Comparison of ENCODE assay signal across 8 cellular contexts in the genomic region with DNA sequence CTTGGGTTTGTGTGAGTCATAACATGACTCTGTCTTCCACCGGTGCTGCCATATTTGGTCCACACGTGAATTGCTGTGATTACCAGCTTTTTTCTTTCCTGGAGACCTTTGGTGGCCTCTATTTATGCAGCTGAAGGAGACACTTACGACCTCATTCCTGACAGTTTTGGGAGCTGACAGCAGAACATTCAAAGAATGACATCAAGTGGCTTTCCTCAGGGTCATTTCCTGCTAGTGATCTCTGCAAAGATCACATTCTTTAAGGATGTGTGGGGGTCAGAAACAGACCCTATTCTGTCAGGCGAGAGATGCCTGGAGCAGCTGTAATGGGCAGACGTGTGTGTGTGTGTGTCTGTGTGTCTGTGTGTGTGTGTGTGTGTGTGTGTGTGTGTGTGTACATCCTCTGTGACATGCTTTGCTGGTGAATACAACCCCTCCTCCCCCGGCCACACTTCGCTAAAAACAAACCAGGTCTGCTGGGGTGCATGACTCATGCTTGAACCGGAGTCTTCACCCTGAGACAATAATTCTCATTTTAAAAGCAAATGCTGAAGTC.
A peak's percentile ranks its signal among the peaks of the same experiment; 100 is the strongest.
DNase-seq lines count a peak whose midpoint lies in the region; ATAC-seq lines count a peak whose summit lies in the region.

No MANE protein-coding gene starts in this region.

- H3K27ac Mint-ChIP-seq in activated T-helper 1 cell treated with anti-CD3 and anti-CD28 coated beads, Interleukin-12 subunit alpha, Interleukin-12 subunit beta, Interleukin-2, Interleukin-4 antibody, amounts not matched to agents 30 ng/mL and 10 ng/mL and 1 ng/mL, durations not matched to agents 14 hours and 24 hours and 36 hours, result peak overlapping the region; percentile 45
- no peak overlapping the region for H3K27ac Mint-ChIP-seq in stimulated activated naive B cell treated with anti-CD40 and anti-IgM and Interleukin-4, amounts not matched to agents 10 μg/mL and 1 μg/mL and 100 μg/mL, for 72 hours

- H3K4me3 Mint-ChIP-seq in activated T-helper 1 cell treated with anti-CD3 and anti-CD28 coated beads, Interleukin-12 subunit alpha, Interleukin-12 subunit beta, Interleukin-2, Interleukin-4 antibody, amounts not matched to agents 30 ng/mL and 10 ng/mL and 1 ng/mL, durations not matched to agents 14 hours and 24 hours and 36 hours, result no peak overlapping the region
- no peak overlapping the region for H3K4me3 Mint-ChIP-seq in stimulated activated naive B cell treated with anti-CD40 and anti-IgM and Interleukin-4, amounts not matched to agents 10 μg/mL and 1 μg/mL and 100 μg/mL, for 72 hours

- peaks cover 20% of the 10 kb centered on the region for H3K4me1 Mint-ChIP-seq in activated T-helper 1 cell treated with anti-CD3 and anti-CD28 coated beads, Interleukin-12 subunit alpha, Interleukin-12 subunit beta, Interleukin-2, Interleukin-4 antibody, amounts not matched to agents 30 ng/mL and 10 ng/mL and 1 ng/mL, durations not matched to agents 14 hours and 24 hours and 36 hours (ENCODE audit: low read depth)
- H3K4me1 Mint-ChIP-seq in stimulated activated naive B cell treated with anti-CD40 and anti-IgM and Interleukin-4, amounts not matched to agents 10 μg/mL and 1 μg/mL and 100 μg/mL, for 72 hours, result peaks cover 2 to 6% of the 10 kb centered on the region in 2 donors

- DNase-seq in CD1c-positive myeloid dendritic cell (ENCODE audit: extremely low spot score) (peak; percentile 22), Kasumi-1 (lab: John Stamatoyannopoulos, UW) (peak; percentile 19 to 35), iPS-NIHi7 (ENCODE audit: extremely low spot score) (peak; percentile 46), NCI-H1092 (lab: John Stamatoyannopoulos, UW) (no peak)
- DNase-seq in activated T-helper 1 cell treated with anti-CD3 and anti-CD28 coated beads, Interleukin-12 subunit alpha, Interleukin-12 subunit beta, Interleukin-2, Interleukin-4 antibody, amounts not matched to agents 30 ng/mL and 10 ng/mL and 1 ng/mL, durations not matched to agents 14 hours and 24 hours and 36 hours (ENCODE audit: low spot score), result peak; percentile 52
- DNase-seq in stimulated activated naive B cell treated with anti-CD40 and anti-IgM and Interleukin-4, amounts not matched to agents 10 μg/mL and 1 μg/mL and 100 μg/mL, for 72 hours, result no peak

- no peaks in the 10 kb centered on the region for H3K9me3 Mint-ChIP-seq in activated T-helper 1 cell treated with anti-CD3 and anti-CD28 coated beads, Interleukin-12 subunit alpha, Interleukin-12 subunit beta, Interleukin-2, Interleukin-4 antibody, amounts not matched to agents 30 ng/mL and 10 ng/mL and 1 ng/mL, durations not matched to agents 14 hours and 24 hours and 36 hours
- H3K9me3 Mint-ChIP-seq in stimulated activated naive B cell treated with anti-CD40 and anti-IgM and Interleukin-4, amounts not matched to agents 10 μg/mL and 1 μg/mL and 100 μg/mL, for 72 hours, result peaks cover 3 to 7% of the 10 kb centered on the region in 2 donors

- no peaks in the 10 kb centered on the region for H3K36me3 Mint-ChIP-seq in activated T-helper 1 cell treated with anti-CD3 and anti-CD28 coated beads, Interleukin-12 subunit alpha, Interleukin-12 subunit beta, Interleukin-2, Interleukin-4 antibody, amounts not matched to agents 30 ng/mL and 10 ng/mL and 1 ng/mL, durations not matched to agents 14 hours and 24 hours and 36 hours (ENCODE audit: low read depth)
- no peaks in the 10 kb centered on the region for H3K36me3 Mint-ChIP-seq in stimulated activated naive B cell treated with anti-CD40 and anti-IgM and Interleukin-4, amounts not matched to agents 10 μg/mL and 1 μg/mL and 100 μg/mL, for 72 hours

- peak; percentile 54 to 68 for ATAC-seq in stimulated activated naive B cell treated with anti-CD40 and anti-IgM and Interleukin-4, amounts not matched to agents 10 μg/mL and 1 μg/mL and 100 μg/mL, for 72 hours (replicated peaks)
- ATAC-seq in HG02571 (IDR thresholded peaks at IDR 0.05; ENCODE audit: unreplicated experiment) (no peak), GM19023 (IDR thresholded peaks at IDR 0.05; ENCODE audit: unreplicated experiment) (no peak)

- peaks cover 2% of the 10 kb centered on the region for H3K27me3 Mint-ChIP-seq in activated T-helper 1 cell treated with anti-CD3 and anti-CD28 coated beads, Interleukin-12 subunit alpha, Interleukin-12 subunit beta, Interleukin-2, Interleukin-4 antibody, amounts not matched to agents 30 ng/mL and 10 ng/mL and 1 ng/mL, durations not matched to agents 14 hours and 24 hours and 36 hours (ENCODE audit: insufficient read depth)
- peaks cover 14% of the 10 kb centered on the region in 2 donors for H3K27me3 Mint-ChIP-seq in stimulated activated naive B cell treated with anti-CD40 and anti-IgM and Interleukin-4, amounts not matched to agents 10 μg/mL and 1 μg/mL and 100 μg/mL, for 72 hours

- intact Hi-C loops in activated T-helper 1 cell treated with anti-CD3 and anti-CD28 coated beads, Interleukin-12 subunit alpha, Interleukin-12 subunit beta, Interleukin-2, Interleukin-4 antibody, amounts not matched to agents 30 ng/mL and 10 ng/mL and 1 ng/mL, durations not matched to agents 14 hours and 24 hours and 36 hours (cut with micrococcal nuclease), result no loop called here

Comparison
In these comparisons a context has a peak if more than half of its experiments do, and no peak if none do; other contexts are left out.
1. DNase-seq: peak in CD1c-positive myeloid dendritic cell (single experiment), Kasumi-1 (2 of 2), activated T-helper 1 cell treated with anti-CD3 and anti-CD28 coated beads, Interleukin-12 subunit alpha, Interleukin-12 subunit beta, Interleukin-2, Interleukin-4 antibody, amounts not matched to agents 30 ng/mL and 10 ng/mL and 1 ng/mL, durations not matched to agents 14 hours and 24 hours and 36 hours (single experiment) and iPS-NIHi7 (single experiment); none in stimulated activated naive B cell treated with anti-CD40 and anti-IgM and Interleukin-4, amounts not matched to agents 10 μg/mL and 1 μg/mL and 100 μg/mL, for 72 hours (single experiment) and NCI-H1092 (single experiment).
2. ATAC-seq: peak in stimulated activated naive B cell treated with anti-CD40 and anti-IgM and Interleukin-4, amounts not matched to agents 10 μg/mL and 1 μg/mL and 100 μg/mL, for 72 hours (2 of 2); none in HG02571 (single experiment) and GM19023 (single experiment).